In genomic region chr1:28867850-28868249, GRCh38 we compare ENCODE assay signal across 10 cellular contexts. TPM values are rescaled to one million over a fixed set of nuclear protein-coding genes. Genes with fewer than 3 reads are reported as not detected.
"Had no signal": no experiment of that assay in that cellular context is flagged by ENCODE, and none has a peak within 500 bp of the region (broad histone marks: within the 10 kb centered on the region; RNA-seq: fewer than 3 reads in every experiment).

No MANE protein-coding gene starts in this region.

- H3K4me3 ChIP-seq: GM23338 had no signal

- DNase-seq: H9, HCEC 1CT, HFFc6, IMR-90, KG1 had no signal

- H2AFZ ChIP-seq: GM23338 had no signal

- H3K27ac ChIP-seq: HL-60 had no signal

- FAIRE-seq: H1, H54, HepG2 had no signal

- H3K4me2 ChIP-seq: GM23338 had no signal

- ATAC-seq: GM23338, HepG2 had no signal

RNA-seq across cellular contexts. Expression of gene OPRD1, which starts 55.9 kb away (rescaled TPM):
- total RNA-seq: HFFc6 had no signal
- polyA plus RNA-seq: IMR-90 had no signal
